19 cellular contexts compared by ENCODE assay signal in genomic region chr7:4840097-4840501, GRCh38. TPM values are rescaled to one million over a fixed set of nuclear protein-coding genes. Genes with fewer than 3 reads are reported as not detected.
DNase-seq lines count a peak whose midpoint lies in the region; ATAC-seq and TF ChIP-seq lines count a peak whose summit lies in the region.
"Had no signal": no experiment of that assay in that cellular context is flagged by ENCODE, and none has a peak within 500 bp of the region (broad histone marks: within the 10 kb centered on the region; RNA-seq: fewer than 3 reads in every experiment).

No MANE protein-coding gene starts in this region.

- TF ChIP-seq POLR2A in right lobe of liver (IDR thresholded peaks at IDR 0.05): no peak

- H4K8ac ChIP-seq in neuronal stem cell (ENCODE audit: low read depth, low read length): no peak overlapping the region

- no peak overlapping the region for H2AFZ ChIP-seq in neuronal stem cell (ENCODE audit: low read length)

- H3K4me1 ChIP-seq in neuronal stem cell (ENCODE audit: control insufficient read depth in 2 of 2, insufficient read depth in 1 of 2, low read depth in 1 of 2, low read length in 2 of 2): peaks cover 13 to 14% of the 10 kb centered on the region in 2 donors
- no peaks in the 10 kb centered on the region for H3K4me1 ChIP-seq in right lobe of liver
- H3K4me1 ChIP-seq: Caco-2, SJSA1 had no signal

- H4K91ac ChIP-seq in neuronal stem cell (ENCODE audit: low read depth, low read length, poor library complexity): no peak overlapping the region

- peaks cover 2% of the 10 kb centered on the region for H3K79me1 ChIP-seq in neuronal stem cell (ENCODE audit: low read depth, low read length)

- H3K4me2 ChIP-seq in neuronal stem cell (ENCODE audit: insufficient read depth, low read length, poor library complexity, severe bottlenecking): no peak overlapping the region

- H3K9ac ChIP-seq in neuronal stem cell (ENCODE audit: low read depth, low read length, poor library complexity): peak overlapping the region; percentile 60

- H2AK5ac ChIP-seq in neuronal stem cell (ENCODE audit: low read depth, low read length): peak overlapping the region; percentile 81

- peaks cover 0 to 4% of the 10 kb centered on the region in 2 donors for H3K36me3 ChIP-seq in neuronal stem cell (replicated peaks in 1 of 2; ENCODE audit: control insufficient read depth in 2 of 2, insufficient read depth in 2 of 2, low read length in 2 of 2)
- H3K36me3 ChIP-seq in right lobe of liver: no peaks in the 10 kb centered on the region
- H3K36me3 ChIP-seq: SJSA1 had no signal

- no peak for TF ChIP-seq CTCF in right lobe of liver (IDR thresholded peaks at IDR 0.05)

- ATAC-seq in right lobe of liver: no peak
- no peak for ATAC-seq in GM18873 (IDR thresholded peaks at IDR 0.05; ENCODE audit: low FRiP score, unreplicated experiment)
- no peak for ATAC-seq in SK-N-SH treated with all-trans-retinoic acid at 6 μM for 48 hours
- no peak for ATAC-seq in activated CD4-positive, CD25-positive, alpha-beta regulatory T cell treated with anti-CD3 and anti-CD28 coated beads, Interleukin-2, amount 50 U/mL, for 24 hours

- DNase-seq in DMS 273 treated with DMSO at 0.1 percent for 48 hours (lab: John Stamatoyannopoulos, UW) (peak; percentile 10), NCI-H2171 treated with DMSO at 0.1 percent for 48 hours (lab: John Stamatoyannopoulos, UW) (peak; percentile 89), neuronal stem cell (ENCODE audit: low spot score) (no peak), right lobe of liver (no peak)
- DNase-seq: Caco-2; CD4-positive, alpha-beta memory T cell; DMS53; GDM1; Karpas-422; NCI-H187; NCI-H2227 treated with DMSO at 0.1 percent for 48 hours; NCI-H510A treated with DMSO at 0.1 percent for 48 hours; NCI-H774; OCI-M1 had no signal

- H3K27me3 ChIP-seq in neuronal stem cell (ENCODE audit: control insufficient read depth in 3 of 3, insufficient read depth in 3 of 3, low read depth in 1 of 3, low read length in 3 of 3): no peaks in the 10 kb centered on the region
- no peaks in the 10 kb centered on the region for H3K27me3 ChIP-seq in right lobe of liver

- peak overlapping the region in 1 of 2 donors; percentile 67 for H3K4me3 ChIP-seq in neuronal stem cell (ENCODE audit: low read length in 2 of 2)
- H3K4me3 ChIP-seq in right lobe of liver: no peak overlapping the region
- H3K4me3 ChIP-seq: SJSA1 had no signal

- intact Hi-C loops in right lobe of liver (cut with DNase I): no loop called here

- H2BK15ac ChIP-seq in neuronal stem cell (ENCODE audit: low read length): peak overlapping the region; percentile 67

- no peak overlapping the region for H3K14ac ChIP-seq in neuronal stem cell (ENCODE audit: low read length)

- H2BK12ac ChIP-seq in neuronal stem cell (ENCODE audit: low read length): peak overlapping the region; percentile 41

- no peaks in the 10 kb centered on the region for H3K9me3 ChIP-seq in neuronal stem cell (replicated peaks in 1 of 2; ENCODE audit: control insufficient read depth in 2 of 2, insufficient read depth in 1 of 2, low read depth in 1 of 2, low read length in 2 of 2)
- H3K9me3 ChIP-seq in right lobe of liver: no peaks in the 10 kb centered on the region
- H3K9me3 ChIP-seq: Caco-2, SJSA1 had no signal

- H3K4ac ChIP-seq in neuronal stem cell (ENCODE audit: low read length): no peak overlapping the region

- H3K27ac ChIP-seq in neuronal stem cell (replicated peaks; ENCODE audit: low read length) (no peak overlapping the region), right lobe of liver (no peak overlapping the region)
- H3K27ac ChIP-seq: SJSA1 had no signal

- H3K18ac ChIP-seq in neuronal stem cell (ENCODE audit: low read length): peak overlapping the region; percentile 64

- H2BK120ac ChIP-seq in neuronal stem cell (ENCODE audit: low read depth, low read length): no peak overlapping the region

- no peak overlapping the region for H3K23ac ChIP-seq in neuronal stem cell (ENCODE audit: low read depth, low read length, poor library complexity)

- H2BK5ac ChIP-seq in neuronal stem cell (ENCODE audit: low read length): no peak overlapping the region

- no CpG with 5 or more reads among the region's 16 CpGs for WGBS in neuronal stem cell (ENCODE audit: extremely low coverage in 2 of 2, insufficient read length in 2 of 2, insufficient replicate concordance in 1 of 2), 2 donors
- 80% methylated on average over 1 of the region's 16 CpGs for WGBS in right lobe of liver (ENCODE audit: insufficient coverage, low coverage, low lambda C conversion rate, missing lambda C conversion rate)

TF ChIP-seq in SK-N-SH treated with all-trans-retinoic acid at 6 μM for 48 hours, 23 proteins besides CTCF, POLR2A, EP300 and RAD21:
- no peak for TF ChIP-seq ZNF565 (CRISPR knock-in tag; conservative IDR thresholded peaks at IDR 0.05; ENCODE audit: low read depth)
- TF ChIP-seq SNAI2 (CRISPR knock-in tag; IDR thresholded peaks at IDR 0.05): no peak

RNA-seq across cellular contexts. Expression of gene PAPOLB, which starts 21.7 kb away (rescaled TPM):
- polyA plus RNA-seq in neuronal stem cell (2013, experiment 1 of 2): not detected
- polyA plus RNA-seq in neuronal stem cell (2013, experiment 2 of 2): 0.01 TPM
- not detected for total RNA-seq in right lobe of liver
- total RNA-seq: Caco-2; CD4-positive, alpha-beta memory T cell; M059J; SJSA1 had no signal
- polyA plus RNA-seq: CD4-positive, alpha-beta memory T cell had no signal

RNA-seq across cellular contexts. Expression of gene RADIL, which starts 43.4 kb away (rescaled TPM):
- 6.1 TPM for polyA plus RNA-seq in neuronal stem cell (2013, experiment 1 of 2)
- 6.0 TPM for polyA plus RNA-seq in neuronal stem cell (2013, experiment 2 of 2)
- total RNA-seq in right lobe of liver: 1 to 10 TPM in 1 of 6 experiments, under 1 TPM in 3, not detected in 2; 0.20 to 1.6 (median 0.34) TPM
- total RNA-seq: Caco-2; CD4-positive, alpha-beta memory T cell; M059J had no signal
- polyA plus RNA-seq: CD4-positive, alpha-beta memory T cell had no signal

Comparison
In these comparisons a context has a peak if more than half of its experiments do, and no peak if none do; other contexts are left out.
1. DNase-seq: peak in DMS 273 treated with DMSO at 0.1 percent for 48 hours (single experiment) and NCI-H2171 treated with DMSO at 0.1 percent for 48 hours (single experiment); none in neuronal stem cell (single experiment) and right lobe of liver (0 of 3).